In genomic region chr6:56739836-56740815, GRCh38 we compare ENCODE assay signal across 1 cellular context.
TF ChIP-seq lines count a peak whose summit lies in the region.

No MANE protein-coding gene starts in this region.

TF ChIP-seq in HepG2, 621 proteins besides CTCF, POLR2A, EP300 and RAD21 (continues in another document):
- TF ChIP-seq RCOR2 (CRISPR knock-in tag; IDR thresholded peaks at IDR 0.05) (peak; percentile 85; the same call in 1 of the 2 replicates), SIX4 (CRISPR knock-in tag; IDR thresholded peaks at IDR 0.05) (no peak), MED1 (CRISPR knock-in tag; IDR thresholded peaks at IDR 0.05) (peak; percentile 70; the same call in 1 of the 2 replicates), TBX3 (IDR thresholded peaks at IDR 0.05; ENCODE audit: borderline replicate concordance) (no peak), ZBTB26 (CRISPR knock-in tag; IDR thresholded peaks at IDR 0.05; ENCODE audit: borderline replicate concordance) (peak; percentile 93), ARID3A (IDR thresholded peaks at IDR 0.05; ENCODE audit: low read depth, low read length) (peak; percentile 92), ADNP (CRISPR knock-in tag; IDR thresholded peaks at IDR 0.05) (no peak), FOXP1 (IDR thresholded peaks at IDR 0.05) (no peak), FOXP1 (CRISPR knock-in tag; IDR thresholded peaks at IDR 0.05) (peak; percentile 59; the same call in 1 of the 2 replicates), DZIP1 (CRISPR knock-in tag; IDR thresholded peaks at IDR 0.05) (no peak), HNF4A (CRISPR knock-in tag; IDR thresholded peaks at IDR 0.05) (peak; percentile 97), ARNT2 (CRISPR knock-in tag; IDR thresholded peaks at IDR 0.05; ENCODE audit: low read depth) (0 out of 2 replicates have a peak, but pooled peaks have one; percentile 34), ZBTB34 (CRISPR knock-in tag; IDR thresholded peaks at IDR 0.05) (peak; percentile 49; the same call in 1 of the 2 replicates), SRSF1 (optimal IDR thresholded peaks at IDR 0.05; ENCODE audit: low read depth, low read length) (no peak), KLF9 (CRISPR knock-in tag; IDR thresholded peaks at IDR 0.05; ENCODE audit: low read depth) (no peak), SKIL (CRISPR knock-in tag; IDR thresholded peaks at IDR 0.05; ENCODE audit: borderline replicate concordance) (no peak), NFYC (CRISPR knock-in tag; IDR thresholded peaks at IDR 0.05) (no peak), KAT7 (CRISPR knock-in tag; IDR thresholded peaks at IDR 0.05; ENCODE audit: borderline replicate concordance) (peak; percentile 56; the same call in 1 of the 2 replicates), TBP (CRISPR knock-in tag; IDR thresholded peaks at IDR 0.05) (no peak), ZBTB42 (CRISPR knock-in tag; IDR thresholded peaks at IDR 0.05) (no peak), AHDC1 (CRISPR knock-in tag; IDR thresholded peaks at IDR 0.05; ENCODE audit: borderline replicate concordance) (peak; percentile 83; the same call in 1 of the 2 replicates), E2F2 (CRISPR knock-in tag; IDR thresholded peaks at IDR 0.05; ENCODE audit: borderline replicate concordance) (no peak), POLR2AphosphoS5 (IDR thresholded peaks at IDR 0.05; ENCODE audit: low read depth, low read length) (0 out of 2 replicates have a peak, but pooled peaks have one; percentile 21), ZBTB4 (CRISPR knock-in tag; IDR thresholded peaks at IDR 0.05; ENCODE audit: borderline replicate concordance) (0 out of 2 replicates have a peak, but pooled peaks have one; percentile 30), DDIT3 (CRISPR knock-in tag; IDR thresholded peaks at IDR 0.05) (no peak), YEATS2 (CRISPR knock-in tag; IDR thresholded peaks at IDR 0.05; ENCODE audit: borderline replicate concordance) (peak; percentile 68; the same call in 1 of the 2 replicates), ZNF746 (CRISPR knock-in tag; IDR thresholded peaks at IDR 0.05) (no peak), ZNF350 (CRISPR knock-in tag; IDR thresholded peaks at IDR 0.05; ENCODE audit: borderline replicate concordance, low read depth) (no peak), REPIN1 (CRISPR knock-in tag; IDR thresholded peaks at IDR 0.05; ENCODE audit: borderline replicate concordance, low read depth) (peak; percentile 77), SP4 (CRISPR knock-in tag; IDR thresholded peaks at IDR 0.05) (no peak), PAX8 (CRISPR knock-in tag; IDR thresholded peaks at IDR 0.05; ENCODE audit: borderline replicate concordance) (no peak), PITX1 (CRISPR knock-in tag; IDR thresholded peaks at IDR 0.05) (peak; percentile 44; the same call in 1 of the 2 replicates), YY1 (IDR thresholded peaks at IDR 0.05; ENCODE audit: insufficient read depth, insufficient replicate concordance, low read depth, low read length) (peak; percentile 20), HOXA5 (CRISPR knock-in tag; IDR thresholded peaks at IDR 0.05) (no peak), ZNF468 (CRISPR knock-in tag; IDR thresholded peaks at IDR 0.05) (no peak), ZNF18 (CRISPR knock-in tag; IDR thresholded peaks at IDR 0.05; ENCODE audit: insufficient replicate concordance) (no peak), SOX13 (IDR thresholded peaks at IDR 0.05) (peak; percentile 81), SOX13 (CRISPR knock-in tag; conservative IDR thresholded peaks at IDR 0.05 in 1 of 2, IDR thresholded peaks at IDR 0.05 in 1 of 2) (peak in 1 of 2 experiments; percentile 97; a peak in 2 of 4 replicates)
